ENCODE assay signal across 22 cellular contexts in genomic region chr14:25570483-25570882, GRCh38.
"Had no signal": no experiment of that assay in that cellular context is flagged by ENCODE, and none has a peak within 500 bp of the region (broad histone marks: within the 10 kb centered on the region; RNA-seq: fewer than 3 reads in every experiment).

No MANE protein-coding gene starts in this region.

- H3K36me3 Mint-ChIP-seq: activated naive CD4-positive, alpha-beta T cell treated with anti-CD3 and anti-CD28 coated beads, Interleukin-2, amount 50 U/mL, for 24 hours had no signal

- H3K36me3 ChIP-seq: ascending aorta, SJSA1 had no signal

- H3K9me3 ChIP-seq: ascending aorta, SJSA1 had no signal

- H3K4me1 ChIP-seq: ascending aorta, body of pancreas, SJSA1 had no signal

- H3K27ac ChIP-seq: ascending aorta, body of pancreas, coronary artery, SJSA1 had no signal

- H3K4me1 Mint-ChIP-seq: activated naive CD4-positive, alpha-beta T cell treated with anti-CD3 and anti-CD28 coated beads, Interleukin-2, amount 50 U/mL, for 24 hours had no signal

- DNase-seq: activated CD4-positive, alpha-beta T cell treated with anti-CD3 and anti-CD28 coated beads for 48 hours; activated CD4-positive, alpha-beta T cell treated with anti-CD3 and anti-CD28 coated beads, Interleukin-2, amount 50 U/mL, for 4 hours; activated CD8-positive, alpha-beta memory T cell treated with anti-CD3 and anti-CD28 coated beads, Interleukin-2, amount 50 U/mL, for 48 hours; activated CD8-positive, alpha-beta T cell treated with anti-CD3 and anti-CD28 coated beads, Interleukin-2, amount 10 ng/mL, durations not matched to agents 7 days and 5 days; activated effector memory CD4-positive, alpha-beta T cell treated with Interleukin-2 at 50 U/mL for 16 hours; activated naive CD4-positive, alpha-beta T cell; activated T-cell treated with anti-CD3 and anti-CD28 coated beads, Interleukin-2, amount 50 U/mL, for 24 hours; central memory CD4-positive, alpha-beta T cell; KG1; MV-4-11; NCI-H1417; NCI-H1930; NCI-H526; PC-3; SHP77 had no signal

- H3K27me3 Mint-ChIP-seq: activated naive CD4-positive, alpha-beta T cell treated with anti-CD3 and anti-CD28 coated beads, Interleukin-2, amount 50 U/mL, for 24 hours; activated T-cell treated with anti-CD3 and anti-CD28 coated beads, Interleukin-2, amount 50 U/mL, for 24 hours had no signal

- H3K4me3 ChIP-seq: ascending aorta, body of pancreas, coronary artery, SJSA1 had no signal

- H3K27ac Mint-ChIP-seq: activated CD8-positive, alpha-beta T cell treated with anti-CD3 and anti-CD28 coated beads, Interleukin-2, amount 10 ng/mL, durations not matched to agents 7 days and 5 days; activated naive CD4-positive, alpha-beta T cell treated with anti-CD3 and anti-CD28 coated beads, Interleukin-2, amount 50 U/mL, for 24 hours; activated T-cell treated with anti-CD3 and anti-CD28 coated beads, Interleukin-2, amount 50 U/mL, for 24 hours; activated T-helper 1 cell treated with anti-CD3 and anti-CD28 coated beads, Interleukin-12 subunit alpha, Interleukin-12 subunit beta, Interleukin-2, Interleukin-4 antibody, amounts not matched to agents 30 ng/mL and 10 ng/mL and 1 ng/mL, durations not matched to agents 14 hours and 24 hours and 36 hours; T-helper 1 cell treated with Interleukin-12 subunit alpha and Interleukin-12 subunit beta and Interleukin-4 antibody, amounts not matched to agents 30 μg/mL and 1 μg/mL, for 36 hours had no signal

- H3K27me3 ChIP-seq: ascending aorta, body of pancreas, SJSA1 had no signal

- H3K4me3 Mint-ChIP-seq: activated CD8-positive, alpha-beta T cell treated with anti-CD3 and anti-CD28 coated beads, Interleukin-2, amount 10 ng/mL, durations not matched to agents 7 days and 5 days; activated naive CD4-positive, alpha-beta T cell treated with anti-CD3 and anti-CD28 coated beads, Interleukin-2, amount 50 U/mL, for 24 hours; activated T-cell treated with anti-CD3 and anti-CD28 coated beads, Interleukin-2, amount 50 U/mL, for 24 hours; activated T-helper 1 cell treated with anti-CD3 and anti-CD28 coated beads, Interleukin-12 subunit alpha, Interleukin-12 subunit beta, Interleukin-2, Interleukin-4 antibody, amounts not matched to agents 30 ng/mL and 10 ng/mL and 1 ng/mL, durations not matched to agents 14 hours and 24 hours and 36 hours; T-helper 1 cell treated with Interleukin-12 subunit alpha and Interleukin-12 subunit beta and Interleukin-4 antibody, amounts not matched to agents 30 μg/mL and 1 μg/mL, for 36 hours had no signal
